Comparison of ENCODE assay signal across 33 cellular contexts in genomic region chr9:72971411-72971810, GRCh38. TPM values are rescaled to one million over a fixed set of nuclear protein-coding genes. Genes with fewer than 3 reads are reported as not detected.
"Had no signal": no experiment of that assay in that cellular context is flagged by ENCODE, and none has a peak within 500 bp of the region (broad histone marks: within the 10 kb centered on the region; RNA-seq: fewer than 3 reads in every experiment).

No MANE protein-coding gene starts in this region.

- H3K4me3 ChIP-seq: ascending aorta, cardiac muscle cell, SJSA1 had no signal

- DNase-seq: activated CD4-positive, alpha-beta memory T cell treated with anti-CD3 and anti-CD28 coated beads, Interleukin-2, amount 10 ng/mL, durations not matched to agents 7 days and 5 days; activated CD4-positive, alpha-beta T cell treated with anti-CD3 and anti-CD28 coated beads for 1 hour; activated CD4-positive, alpha-beta T cell treated with anti-CD3 and anti-CD28 coated beads for 48 hours; activated CD4-positive, CD25-positive, alpha-beta regulatory T cell; activated CD8-positive, alpha-beta memory T cell treated with anti-CD3 and anti-CD28 coated beads for 24 hours; activated CD8-positive, alpha-beta memory T cell treated with anti-CD3 and anti-CD28 coated beads, Interleukin-2, amount 10 ng/mL, durations not matched to agents 7 days and 5 days; activated CD8-positive, alpha-beta memory T cell treated with anti-CD3 and anti-CD28 coated beads, Interleukin-2, amount 50 U/mL, for 48 hours; activated gamma-delta T cell; activated naive CD4-positive, alpha-beta T cell treated with Interleukin-2 at 50 U/mL for 16 hours; activated naive CD8-positive, alpha-beta T cell treated with anti-CD3 and anti-CD28 coated beads, Interleukin-2, amount 10 ng/mL, durations not matched to agents 7 days and 5 days; activated T-cell treated with anti-CD3 and anti-CD28 coated beads, Interleukin-2, amount 50 U/mL, for 1 hour; amygdala; NCI-H1105 treated with DMSO at 0.1 percent for 48 hours; NCI-H1436; NCI-H1694 treated with DMSO at 0.1 percent for 48 hours; NCI-H2029; NCI-H345; NCI-H524 treated with DMSO at 0.1 percent for 48 hours; RPMI8226; SHP77 treated with DMSO at 0.1 percent for 48 hours; T-helper 1 cell; T-helper 2 cell; T-helper 9 cell; WERI-Rb-1 had no signal

- H3K9ac ChIP-seq: KMS-11 had no signal

- H3K4me1 Mint-ChIP-seq: activated CD4-positive, alpha-beta memory T cell treated with anti-CD3 and anti-CD28 coated beads, Interleukin-2, amount 10 ng/mL, durations not matched to agents 7 days and 5 days; activated CD8-positive, alpha-beta memory T cell treated with anti-CD3 and anti-CD28 coated beads, Interleukin-2, amount 10 ng/mL, durations not matched to agents 7 days and 5 days; activated naive CD4-positive, alpha-beta T cell treated with anti-CD3 and anti-CD28 coated beads, Interleukin-2, amount 50 U/mL, for 24 hours; activated naive CD8-positive, alpha-beta T cell treated with anti-CD3 and anti-CD28 coated beads, Interleukin-2, amount 10 ng/mL, durations not matched to agents 7 days and 5 days; central memory CD8-positive, alpha-beta T cell had no signal

- H3K4me2 ChIP-seq: KMS-11 had no signal

- H3K4me1 ChIP-seq: ascending aorta, SJSA1 had no signal

- H3K27me3 Mint-ChIP-seq: activated CD8-positive, alpha-beta memory T cell treated with anti-CD3 and anti-CD28 coated beads, Interleukin-2, amount 10 ng/mL, durations not matched to agents 7 days and 5 days; activated naive CD4-positive, alpha-beta T cell treated with anti-CD3 and anti-CD28 coated beads, Interleukin-2, amount 50 U/mL, for 24 hours had no signal

- H3K9me3 Mint-ChIP-seq: activated CD4-positive, alpha-beta memory T cell treated with anti-CD3 and anti-CD28 coated beads, Interleukin-2, amount 10 ng/mL, durations not matched to agents 7 days and 5 days; activated naive CD8-positive, alpha-beta T cell treated with anti-CD3 and anti-CD28 coated beads, Interleukin-2, amount 10 ng/mL, durations not matched to agents 7 days and 5 days; activated T-helper 2 cell treated with anti-CD3 and anti-CD28 coated beads, Interferon-gamma antibody, Interleukin-2, Interleukin-4, amounts not matched to agents 10 μg/mL and 5 μg/mL and 100 μg/mL, durations not matched to agents 14 hours and 24 hours and 36 hours; central memory CD8-positive, alpha-beta T cell had no signal

- H3K27me3 ChIP-seq: ascending aorta, cardiac muscle cell had no signal

- H3K4me3 Mint-ChIP-seq: activated CD4-positive, alpha-beta memory T cell treated with anti-CD3 and anti-CD28 coated beads, Interleukin-2, amount 10 ng/mL, durations not matched to agents 7 days and 5 days; activated CD8-positive, alpha-beta memory T cell treated with anti-CD3 and anti-CD28 coated beads, Interleukin-2, amount 10 ng/mL, durations not matched to agents 7 days and 5 days; activated naive CD4-positive, alpha-beta T cell treated with anti-CD3 and anti-CD28 coated beads, Interleukin-2, amount 50 U/mL, for 24 hours; activated naive CD8-positive, alpha-beta T cell treated with anti-CD3 and anti-CD28 coated beads, Interleukin-2, amount 10 ng/mL, durations not matched to agents 7 days and 5 days; central memory CD8-positive, alpha-beta T cell had no signal

- H3K36me3 Mint-ChIP-seq: activated CD8-positive, alpha-beta memory T cell treated with anti-CD3 and anti-CD28 coated beads, Interleukin-2, amount 10 ng/mL, durations not matched to agents 7 days and 5 days; activated naive CD4-positive, alpha-beta T cell treated with anti-CD3 and anti-CD28 coated beads, Interleukin-2, amount 50 U/mL, for 24 hours; activated naive CD8-positive, alpha-beta T cell treated with anti-CD3 and anti-CD28 coated beads, Interleukin-2, amount 10 ng/mL, durations not matched to agents 7 days and 5 days had no signal

- H3K27ac ChIP-seq: ascending aorta, cardiac muscle cell, KMS-11, SJSA1, WERI-Rb-1 had no signal

- H3K9me3 ChIP-seq: ascending aorta, SJSA1 had no signal

- ATAC-seq: activated CD8-positive, alpha-beta memory T cell treated with anti-CD3 and anti-CD28 coated beads, Interleukin-2, amount 10 ng/mL, durations not matched to agents 7 days and 5 days; Panc1; SK-N-SH treated with all-trans-retinoic acid at 6 μM for 48 hours had no signal

- H3K36me3 ChIP-seq: ascending aorta, cardiac muscle cell, SJSA1, WERI-Rb-1 had no signal

RNA-seq across cellular contexts. Expression of gene ALDH1A1, which starts 18.6 kb away (rescaled TPM):
- total RNA-seq: activated CD4-positive, alpha-beta memory T cell treated with anti-CD3 and anti-CD28 coated beads, Interleukin-2, amount 10 ng/mL, durations not matched to agents 7 days and 5 days; activated CD8-positive, alpha-beta memory T cell treated with anti-CD3 and anti-CD28 coated beads, Interleukin-2, amount 10 ng/mL, durations not matched to agents 7 days and 5 days; activated T-helper 2 cell treated with anti-CD3 and anti-CD28 coated beads, Interferon-gamma antibody, Interleukin-2, Interleukin-4, amounts not matched to agents 10 μg/mL and 5 μg/mL and 100 μg/mL, durations not matched to agents 14 hours and 24 hours and 36 hours; SJSA1 had no signal
